ENCODE assay signal across 8 cellular contexts in the genomic region with DNA sequence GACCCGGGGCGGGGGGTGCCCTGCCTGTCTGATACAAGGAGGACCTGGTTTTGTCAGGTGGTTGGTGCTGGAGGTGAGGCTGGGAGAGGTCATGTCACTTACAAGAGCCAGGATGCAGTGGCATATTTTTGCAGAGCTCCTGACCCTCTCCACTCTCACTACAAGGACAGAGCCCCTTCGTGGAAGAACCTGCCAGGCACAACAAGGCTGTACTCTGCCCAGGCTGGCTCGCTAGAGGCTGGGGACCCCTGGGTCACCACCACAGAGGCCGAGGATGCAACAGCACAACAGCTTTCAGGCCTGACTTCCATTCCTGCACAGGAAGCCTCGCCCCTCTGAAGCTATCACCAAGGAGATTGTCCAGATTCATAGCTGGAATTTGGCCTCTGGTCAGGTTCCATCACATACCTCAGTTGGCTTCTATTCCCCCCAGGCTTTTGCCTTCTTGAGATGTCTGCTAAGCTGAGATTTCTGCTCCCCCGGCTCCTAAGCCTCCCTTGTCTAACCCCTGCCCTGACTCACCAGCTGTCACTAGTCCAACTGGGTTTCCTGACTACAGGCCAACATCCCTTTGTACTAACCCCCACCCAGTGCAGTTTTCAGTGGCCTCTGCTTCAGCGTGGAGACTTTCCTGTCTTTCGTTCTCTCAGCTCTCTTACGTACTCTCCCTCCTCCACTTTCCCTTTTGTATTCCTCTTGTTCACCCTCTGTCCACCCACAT.
A peak's percentile ranks its signal among the peaks of the same experiment; 100 is the strongest.
DNase-seq lines count a peak whose midpoint lies in the region; ATAC-seq and TF ChIP-seq lines count a peak whose summit lies in the region.

No MANE protein-coding gene starts in this region.

- no peak overlapping the region for H3K4me3 ChIP-seq in parathyroid adenoma (ENCODE audit: low read depth, low read length)

- peak overlapping the region; percentile 30 for H3K27ac ChIP-seq in parathyroid adenoma

- in situ Hi-C loops in KBM-7 (cut with MboI; ENCODE audit: low pct_unique_long_range_greater_than_20kb, low sequenced_read_pairs): no loop called here

- H2AFZ ChIP-seq in parathyroid adenoma: no peak overlapping the region

- H3K9me3 ChIP-seq in parathyroid adenoma (ENCODE audit: control insufficient read depth, low read length): no peaks in the 10 kb centered on the region

- peak; percentile 91 for ATAC-seq in SK-N-SH treated with all-trans-retinoic acid at 6 μM for 48 hours
- ATAC-seq in HG03571 (IDR thresholded peaks at IDR 0.05; ENCODE audit: unreplicated experiment): no peak
- ATAC-seq in GM19463 (IDR thresholded peaks at IDR 0.05; ENCODE audit: unreplicated experiment): no peak

- H3K27me3 ChIP-seq in parathyroid adenoma (ENCODE audit: control insufficient read depth, insufficient read depth, low read length): no peaks in the 10 kb centered on the region

- no peak overlapping the region for H3K9ac ChIP-seq in parathyroid adenoma

- no peak overlapping the region for H3K4me2 ChIP-seq in parathyroid adenoma (ENCODE audit: low read length)

- DNase-seq in AG09319 (ENCODE audit: extremely low read depth, low read depth) (peak; percentile 95), glomerular visceral epithelial cell (ENCODE audit: extremely low spot score) (peak; percentile 85), KBM-7 (no peak), NCI-H1417 treated with DMSO at 0.1 percent for 48 hours (lab: John Stamatoyannopoulos, UW) (no peak)

- no peaks in the 10 kb centered on the region for H3K36me3 ChIP-seq in parathyroid adenoma (ENCODE audit: control insufficient read depth, insufficient read depth, low read length)

- peaks cover 3% of the 10 kb centered on the region for H3K79me2 ChIP-seq in parathyroid adenoma

- TF ChIP-seq CTCF in AG09319 (IDR thresholded peaks at IDR 0.05; ENCODE audit: low read depth, low read length): no peak
- no peak for TF ChIP-seq CTCF in parathyroid adenoma (IDR thresholded peaks at IDR 0.05)

- peaks cover 2% of the 10 kb centered on the region for H3K4me1 ChIP-seq in parathyroid adenoma

TF ChIP-seq in SK-N-SH treated with all-trans-retinoic acid at 6 μM for 48 hours, 23 proteins besides CTCF, POLR2A, EP300 and RAD21:
- TF ChIP-seq GLIS3 (CRISPR knock-in tag; IDR thresholded peaks at IDR 0.05) (no peak), BACH2 (CRISPR knock-in tag; IDR thresholded peaks at IDR 0.05; ENCODE audit: borderline replicate concordance) (no peak), ARNTL (CRISPR knock-in tag; IDR thresholded peaks at IDR 0.05; ENCODE audit: borderline replicate concordance, low read depth) (no peak), RARB (CRISPR knock-in tag; IDR thresholded peaks at IDR 0.05) (no peak), ZFP30 (CRISPR knock-in tag; IDR thresholded peaks at IDR 0.05) (no peak), ESRRG (CRISPR knock-in tag; IDR thresholded peaks at IDR 0.05) (no peak), ISL1 (CRISPR knock-in tag; IDR thresholded peaks at IDR 0.05) (peak; percentile 54), PPARA (CRISPR knock-in tag; IDR thresholded peaks at IDR 0.05; ENCODE audit: borderline replicate concordance) (no peak), SNAI2 (CRISPR knock-in tag; IDR thresholded peaks at IDR 0.05) (0 out of 2 replicates have a peak, but pooled peaks have one; percentile 11), ZFP3 (CRISPR knock-in tag; IDR thresholded peaks at IDR 0.05) (0 out of 2 replicates have a peak, but pooled peaks have one; percentile 23), OSR1 (CRISPR knock-in tag; IDR thresholded peaks at IDR 0.05) (no peak)
- TF ChIP-seq, protein P1, sequence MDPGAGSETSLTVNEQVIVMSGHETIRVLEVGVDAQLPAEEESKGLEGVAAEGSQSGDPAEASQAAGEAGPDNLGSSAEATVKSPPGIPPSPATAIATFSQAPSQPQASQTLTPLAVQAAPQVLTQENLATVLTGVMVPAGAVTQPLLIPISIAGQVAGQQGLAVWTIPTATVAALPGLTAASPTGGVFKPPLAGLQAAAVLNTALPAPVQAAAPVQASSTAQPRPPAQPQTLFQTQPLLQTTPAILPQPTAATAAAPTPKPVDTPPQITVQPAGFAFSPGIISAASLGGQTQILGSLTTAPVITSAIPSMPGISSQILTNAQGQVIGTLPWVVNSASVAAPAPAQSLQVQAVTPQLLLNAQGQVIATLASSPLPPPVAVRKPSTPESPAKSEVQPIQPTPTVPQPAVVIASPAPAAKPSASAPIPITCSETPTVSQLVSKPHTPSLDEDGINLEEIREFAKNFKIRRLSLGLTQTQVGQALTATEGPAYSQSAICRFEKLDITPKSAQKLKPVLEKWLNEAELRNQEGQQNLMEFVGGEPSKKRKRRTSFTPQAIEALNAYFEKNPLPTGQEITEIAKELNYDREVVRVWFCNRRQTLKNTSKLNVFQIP (CRISPR knock-in tag; IDR thresholded peaks at IDR 0.05; ENCODE audit: borderline replicate concordance, low read depth): no peak
- TF ChIP-seq, protein P2, sequence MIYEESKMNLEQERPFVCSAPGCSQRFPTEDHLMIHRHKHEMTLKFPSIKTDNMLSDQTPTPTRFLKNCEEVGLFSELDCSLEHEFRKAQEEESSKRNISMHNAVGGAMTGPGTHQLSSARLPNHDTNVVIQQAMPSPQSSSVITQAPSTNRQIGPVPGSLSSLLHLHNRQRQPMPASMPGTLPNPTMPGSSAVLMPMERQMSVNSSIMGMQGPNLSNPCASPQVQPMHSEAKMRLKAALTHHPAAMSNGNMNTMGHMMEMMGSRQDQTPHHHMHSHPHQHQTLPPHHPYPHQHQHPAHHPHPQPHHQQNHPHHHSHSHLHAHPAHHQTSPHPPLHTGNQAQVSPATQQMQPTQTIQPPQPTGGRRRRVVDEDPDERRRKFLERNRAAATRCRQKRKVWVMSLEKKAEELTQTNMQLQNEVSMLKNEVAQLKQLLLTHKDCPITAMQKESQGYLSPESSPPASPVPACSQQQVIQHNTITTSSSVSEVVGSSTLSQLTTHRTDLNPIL (CRISPR knock-in tag; IDR thresholded peaks at IDR 0.05; ENCODE audit: low read depth): no peak
- TF ChIP-seq, protein P3, sequence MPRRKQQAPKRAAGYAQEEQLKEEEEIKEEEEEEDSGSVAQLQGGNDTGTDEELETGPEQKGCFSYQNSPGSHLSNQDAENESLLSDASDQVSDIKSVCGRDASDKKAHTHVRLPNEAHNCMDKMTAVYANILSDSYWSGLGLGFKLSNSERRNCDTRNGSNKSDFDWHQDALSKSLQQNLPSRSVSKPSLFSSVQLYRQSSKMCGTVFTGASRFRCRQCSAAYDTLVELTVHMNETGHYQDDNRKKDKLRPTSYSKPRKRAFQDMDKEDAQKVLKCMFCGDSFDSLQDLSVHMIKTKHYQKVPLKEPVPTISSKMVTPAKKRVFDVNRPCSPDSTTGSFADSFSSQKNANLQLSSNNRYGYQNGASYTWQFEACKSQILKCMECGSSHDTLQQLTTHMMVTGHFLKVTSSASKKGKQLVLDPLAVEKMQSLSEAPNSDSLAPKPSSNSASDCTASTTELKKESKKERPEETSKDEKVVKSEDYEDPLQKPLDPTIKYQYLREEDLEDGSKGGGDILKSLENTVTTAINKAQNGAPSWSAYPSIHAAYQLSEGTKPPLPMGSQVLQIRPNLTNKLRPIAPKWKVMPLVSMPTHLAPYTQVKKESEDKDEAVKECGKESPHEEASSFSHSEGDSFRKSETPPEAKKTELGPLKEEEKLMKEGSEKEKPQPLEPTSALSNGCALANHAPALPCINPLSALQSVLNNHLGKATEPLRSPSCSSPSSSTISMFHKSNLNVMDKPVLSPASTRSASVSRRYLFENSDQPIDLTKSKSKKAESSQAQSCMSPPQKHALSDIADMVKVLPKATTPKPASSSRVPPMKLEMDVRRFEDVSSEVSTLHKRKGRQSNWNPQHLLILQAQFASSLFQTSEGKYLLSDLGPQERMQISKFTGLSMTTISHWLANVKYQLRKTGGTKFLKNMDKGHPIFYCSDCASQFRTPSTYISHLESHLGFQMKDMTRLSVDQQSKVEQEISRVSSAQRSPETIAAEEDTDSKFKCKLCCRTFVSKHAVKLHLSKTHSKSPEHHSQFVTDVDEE (CRISPR knock-in tag; IDR thresholded peaks at IDR 0.05): no peak
- TF ChIP-seq, protein P4, sequence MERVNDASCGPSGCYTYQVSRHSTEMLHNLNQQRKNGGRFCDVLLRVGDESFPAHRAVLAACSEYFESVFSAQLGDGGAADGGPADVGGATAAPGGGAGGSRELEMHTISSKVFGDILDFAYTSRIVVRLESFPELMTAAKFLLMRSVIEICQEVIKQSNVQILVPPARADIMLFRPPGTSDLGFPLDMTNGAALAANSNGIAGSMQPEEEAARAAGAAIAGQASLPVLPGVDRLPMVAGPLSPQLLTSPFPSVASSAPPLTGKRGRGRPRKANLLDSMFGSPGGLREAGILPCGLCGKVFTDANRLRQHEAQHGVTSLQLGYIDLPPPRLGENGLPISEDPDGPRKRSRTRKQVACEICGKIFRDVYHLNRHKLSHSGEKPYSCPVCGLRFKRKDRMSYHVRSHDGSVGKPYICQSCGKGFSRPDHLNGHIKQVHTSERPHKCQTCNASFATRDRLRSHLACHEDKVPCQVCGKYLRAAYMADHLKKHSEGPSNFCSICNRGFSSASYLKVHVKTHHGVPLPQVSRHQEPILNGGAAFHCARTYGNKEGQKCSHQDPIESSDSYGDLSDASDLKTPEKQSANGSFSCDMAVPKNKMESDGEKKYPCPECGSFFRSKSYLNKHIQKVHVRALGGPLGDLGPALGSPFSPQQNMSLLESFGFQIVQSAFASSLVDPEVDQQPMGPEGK (CRISPR knock-in tag; IDR thresholded peaks at IDR 0.05; ENCODE audit: borderline replicate concordance): peak; percentile 25; the same call in 1 of the 2 replicates

Comparison
In these comparisons a context has a peak if more than half of its experiments do, and no peak if none do; other contexts are left out.
1. DNase-seq: peak in AG09319 (single experiment) and glomerular visceral epithelial cell (single experiment); none in KBM-7 (single experiment) and NCI-H1417 treated with DMSO at 0.1 percent for 48 hours (single experiment).